1 cellular context compared by ENCODE assay signal in genomic region chr18:36015629-36016028, GRCh38.
TF ChIP-seq lines count a peak whose summit lies in the region.

No MANE protein-coding gene starts in this region.

TF ChIP-seq in GM23338, 12 proteins besides CTCF, POLR2A, EP300 and RAD21 (continued from another document):
- TF ChIP-seq ZNF462 (CRISPR knock-in tag; IDR thresholded peaks at IDR 0.05): no peak
- no peak for TF ChIP-seq ETS1 (IDR thresholded peaks at IDR 0.05)
- TF ChIP-seq ZNF114 (CRISPR knock-in tag; IDR thresholded peaks at IDR 0.05): no peak
- no peak for TF ChIP-seq REST (IDR thresholded peaks at IDR 0.05; ENCODE audit: unreplicated experiment)
